In genomic region chr18:76518543-76519155, GRCh38 we compare ENCODE assay signal across 8 cellular contexts. TPM values are rescaled to one million over a fixed set of nuclear protein-coding genes. Genes with fewer than 3 reads are reported as not detected.
A peak's percentile ranks its signal among the peaks of the same experiment; 100 is the strongest.
DNase-seq lines count a peak whose midpoint lies in the region; ATAC-seq, FAIRE-seq and TF ChIP-seq lines count a peak whose summit lies in the region.

No MANE protein-coding gene starts in this region.

- H3K27ac Mint-ChIP-seq in astrocyte (ENCODE audit: unreplicated experiment) (peak overlapping the region; percentile 81), immature natural killer cell (peak overlapping the region in 3 of 6 donors; percentile 0 to 69 (median 1)), Caco-2 (ENCODE audit: unreplicated experiment) (no peak overlapping the region)
- H3K27ac Mint-ChIP-seq in stimulated activated naive CD8-positive, alpha-beta T cell treated with anti-CD3 and anti-CD28 coated beads, Interleukin-15, amount 100 ng/mL, for 72 hours = no peak overlapping the region
- no peak overlapping the region for H3K27ac Mint-ChIP-seq in activated CD8-positive, alpha-beta memory T cell treated with anti-CD3 and anti-CD28 coated beads, Interleukin-2, amount 10 ng/mL, durations not matched to agents 7 days and 5 days

- H2AFZ ChIP-seq in astrocyte (ENCODE audit: low read depth, low read length) = peak overlapping the region; percentile 92

- H3K4me3 Mint-ChIP-seq in astrocyte (ENCODE audit: unreplicated experiment) = peak overlapping the region; percentile 74
- peak overlapping the region; percentile 47 to 81 (median 79) for H3K4me3 Mint-ChIP-seq in immature natural killer cell
- peak overlapping the region; percentile 71 to 74 for H3K4me3 Mint-ChIP-seq in stimulated activated naive CD8-positive, alpha-beta T cell treated with anti-CD3 and anti-CD28 coated beads, Interleukin-15, amount 100 ng/mL, for 72 hours
- no peak overlapping the region for H3K4me3 Mint-ChIP-seq in activated CD8-positive, alpha-beta memory T cell treated with anti-CD3 and anti-CD28 coated beads, Interleukin-2, amount 10 ng/mL, durations not matched to agents 7 days and 5 days
- H3K4me3 Mint-ChIP-seq in Caco-2 (ENCODE audit: unreplicated experiment) = no peak overlapping the region

- H3K36me3 ChIP-seq in astrocyte (ENCODE audit: insufficient read depth, low read length) (no peaks in the 10 kb centered on the region), Caco-2 (ENCODE audit: control insufficient read depth, insufficient read depth, low read length) (no peaks in the 10 kb centered on the region)

- ATAC-seq in HG02678 (IDR thresholded peaks at IDR 0.05; ENCODE audit: unreplicated experiment) (peak; percentile 51), GM21529 (IDR thresholded peaks at IDR 0.05; ENCODE audit: unreplicated experiment) (no peak)
- no peak for ATAC-seq in stimulated activated naive CD8-positive, alpha-beta T cell treated with anti-CD3 and anti-CD28 coated beads, Interleukin-15, amount 100 ng/mL, for 72 hours
- no peak for ATAC-seq in activated CD8-positive, alpha-beta memory T cell treated with anti-CD3 and anti-CD28 coated beads, Interleukin-2, amount 10 ng/mL, durations not matched to agents 7 days and 5 days

- H3K9me3 Mint-ChIP-seq in astrocyte (ENCODE audit: unreplicated experiment) = no peaks in the 10 kb centered on the region
- peaks cover 0 to 3% (median 0%) of the 10 kb centered on the region in 6 donors for H3K9me3 Mint-ChIP-seq in immature natural killer cell
- no peaks in the 10 kb centered on the region for H3K9me3 Mint-ChIP-seq in stimulated activated naive CD8-positive, alpha-beta T cell treated with anti-CD3 and anti-CD28 coated beads, Interleukin-15, amount 100 ng/mL, for 72 hours
- H3K9me3 Mint-ChIP-seq in activated CD8-positive, alpha-beta memory T cell treated with anti-CD3 and anti-CD28 coated beads, Interleukin-2, amount 10 ng/mL, durations not matched to agents 7 days and 5 days (ENCODE audit: low read depth) = no peaks in the 10 kb centered on the region
- no peaks in the 10 kb centered on the region for H3K9me3 Mint-ChIP-seq in Caco-2 (ENCODE audit: unreplicated experiment)

- peaks cover 13% of the 10 kb centered on the region for H3K4me1 Mint-ChIP-seq in astrocyte (ENCODE audit: low read depth, unreplicated experiment)
- H3K4me1 Mint-ChIP-seq in immature natural killer cell = peaks cover 15 to 19% of the 10 kb centered on the region in 2 donors
- H3K4me1 Mint-ChIP-seq in stimulated activated naive CD8-positive, alpha-beta T cell treated with anti-CD3 and anti-CD28 coated beads, Interleukin-15, amount 100 ng/mL, for 72 hours = peaks cover 17% of the 10 kb centered on the region
- peaks cover 3% of the 10 kb centered on the region for H3K4me1 Mint-ChIP-seq in activated CD8-positive, alpha-beta memory T cell treated with anti-CD3 and anti-CD28 coated beads, Interleukin-2, amount 10 ng/mL, durations not matched to agents 7 days and 5 days
- H3K4me1 Mint-ChIP-seq in Caco-2 (ENCODE audit: low read depth, unreplicated experiment) = no peaks in the 10 kb centered on the region

- FAIRE-seq in astrocyte (lab: Jason Lieb, UNC) = no peak

- H3K27me3 ChIP-seq in astrocyte (ENCODE audit: insufficient read depth, low read length) (no peaks in the 10 kb centered on the region), Caco-2 (replicated peaks; ENCODE audit: control insufficient read depth, insufficient read depth, low read length) (no peaks in the 10 kb centered on the region)

- peak; percentile 44 for DNase-seq in AG08396 (ENCODE audit: low spot score)
- DNase-seq in astrocyte (ENCODE audit: low read depth) = no peak
- DNase-seq in immature natural killer cell = peak in 1 of 3 donors; percentile 7
- DNase-seq in stimulated activated naive CD8-positive, alpha-beta T cell treated with anti-CD3 and anti-CD28 coated beads, Interleukin-15, amount 100 ng/mL, for 72 hours = no peak
- no peak for DNase-seq in activated CD8-positive, alpha-beta memory T cell treated with anti-CD3 and anti-CD28 coated beads, Interleukin-2, amount 10 ng/mL, durations not matched to agents 7 days and 5 days
- no peak for DNase-seq in Caco-2

- POLR2A ChIA-PET in Caco-2 (lab: Charles Lee) = no interaction called here

- no peaks in the 10 kb centered on the region for H3K9me3 ChIP-seq in astrocyte (ENCODE audit: insufficient read depth, low read depth, low read length)
- H3K9me3 ChIP-seq in Caco-2 = no peaks in the 10 kb centered on the region

- H4K20me1 ChIP-seq in astrocyte (ENCODE audit: insufficient read depth, low read length) = no peaks in the 10 kb centered on the region

- no peak overlapping the region for H3K27ac ChIP-seq in astrocyte (ENCODE audit: low read depth, low read length)

- H3K4me3 ChIP-seq in astrocyte (ENCODE audit: insufficient read depth, low read depth, low read length) (peak overlapping the region; percentile 55), Caco-2 (ENCODE audit: low read depth, low read length) (no peak overlapping the region)

- H3K36me3 Mint-ChIP-seq in astrocyte (ENCODE audit: low read depth, unreplicated experiment) (no peaks in the 10 kb centered on the region), immature natural killer cell (no peaks in the 10 kb centered on the region), Caco-2 (ENCODE audit: insufficient read depth, unreplicated experiment) (no peaks in the 10 kb centered on the region)
- no peaks in the 10 kb centered on the region for H3K36me3 Mint-ChIP-seq in activated CD8-positive, alpha-beta memory T cell treated with anti-CD3 and anti-CD28 coated beads, Interleukin-2, amount 10 ng/mL, durations not matched to agents 7 days and 5 days

- H3K4me1 ChIP-seq in astrocyte (ENCODE audit: insufficient read depth, low read length) (peaks cover 7% of the 10 kb centered on the region), Caco-2 (no peaks in the 10 kb centered on the region)

- no TSS peak for BruUV-seq in Caco-2 (replicated peaks; lab: Mats Ljungman, UMichigan)

- peak overlapping the region; percentile 70 for H3K9ac ChIP-seq in astrocyte (ENCODE audit: low read length)

- H3K79me2 ChIP-seq in astrocyte (ENCODE audit: insufficient read depth, low read length) = no peaks in the 10 kb centered on the region

- H3K4me2 ChIP-seq in astrocyte (ENCODE audit: low read length) = peak overlapping the region; percentile 90

- CTCF ChIA-PET in activated CD8-positive, alpha-beta memory T cell treated with anti-CD3 and anti-CD28 coated beads, Interleukin-2, amount 10 ng/mL, durations not matched to agents 7 days and 5 days (lab: Charles Lee) = interaction anchor here (0.6 kb wide), 1 partner anchor 30 kb away, joined by 3 read pairs; no protein-coding TSS in a partner anchor
- CTCF ChIA-PET in Caco-2 (lab: Charles Lee) = no interaction called here

- intact Hi-C loops in Caco-2 (cut with micrococcal nuclease; ENCODE audit: unreplicated experiment) = no loop called here

- H3K27me3 Mint-ChIP-seq in astrocyte (ENCODE audit: low read depth, unreplicated experiment) (peaks cover 10% of the 10 kb centered on the region), immature natural killer cell (ENCODE audit: low read depth in 3 of 3) (peaks cover 5 to 16% (median 6%) of the 10 kb centered on the region in 3 donors), Caco-2 (ENCODE audit: insufficient read depth, unreplicated experiment) (no peaks in the 10 kb centered on the region)
- peaks cover 45% of the 10 kb centered on the region for H3K27me3 Mint-ChIP-seq in stimulated activated naive CD8-positive, alpha-beta T cell treated with anti-CD3 and anti-CD28 coated beads, Interleukin-15, amount 100 ng/mL, for 72 hours
- peaks cover 40% of the 10 kb centered on the region for H3K27me3 Mint-ChIP-seq in activated CD8-positive, alpha-beta memory T cell treated with anti-CD3 and anti-CD28 coated beads, Interleukin-2, amount 10 ng/mL, durations not matched to agents 7 days and 5 days

- TF ChIP-seq CTCF in astrocyte (IDR thresholded peaks at IDR 0.05; ENCODE audit: insufficient read depth, low read depth, low read length) (no peak), Caco-2 (IDR thresholded peaks at IDR 0.05; ENCODE audit: insufficient read depth in 1 of 2, low read depth in 1 of 2, low read length in 1 of 2, severe bottlenecking in 1 of 2, unreplicated experiment in 1 of 2) (no peak)

RNA-seq across cellular contexts. Expression of gene ZNF516, which starts 23.6 kb away (rescaled TPM):
- total RNA-seq in astrocyte (55.9 and 59.8 TPM in 2 replicates), Caco-2 (2022) (14.3 and 25.5 TPM in 2 replicates)
- 1 to 10 TPM; 1.2 to 6.1 (median 2.0) TPM for polyA plus RNA-seq in immature natural killer cell
- 1 to 10 TPM; 1.5 to 2.0 TPM for total RNA-seq in activated CD8-positive, alpha-beta memory T cell treated with anti-CD3 and anti-CD28 coated beads, Interleukin-2, amount 10 ng/mL, durations not matched to agents 7 days and 5 days

Comparison
In these comparisons a context has a peak if more than half of its experiments do, and no peak if none do; other contexts are left out.
1. H3K4me3 Mint-ChIP-seq: peak in astrocyte (single experiment), immature natural killer cell (5 of 5) and stimulated activated naive CD8-positive, alpha-beta T cell treated with anti-CD3 and anti-CD28 coated beads, Interleukin-15, amount 100 ng/mL, for 72 hours (2 of 2); none in activated CD8-positive, alpha-beta memory T cell treated with anti-CD3 and anti-CD28 coated beads, Interleukin-2, amount 10 ng/mL, durations not matched to agents 7 days and 5 days (single experiment) and Caco-2 (single experiment).